In genomic region chr6:3346476-3346875, GRCh38 we compare ENCODE assay signal across 22 cellular contexts.
A peak's percentile ranks its signal among the peaks of the same experiment; 100 is the strongest.
DNase-seq lines count a peak whose midpoint lies in the region; ATAC-seq and TF ChIP-seq lines count a peak whose summit lies in the region.
"Had no signal": no experiment of that assay in that cellular context is flagged by ENCODE, and none has a peak within 500 bp of the region (broad histone marks: within the 10 kb centered on the region; RNA-seq: fewer than 3 reads in every experiment).

No MANE protein-coding gene starts in this region.

- H3K27me3 ChIP-seq in body of pancreas, result no peaks in the 10 kb centered on the region
- H3K27me3 ChIP-seq in sigmoid colon, result no peaks in the 10 kb centered on the region

- H3K4me3 ChIP-seq in body of pancreas (no peak overlapping the region), sigmoid colon (no peak overlapping the region)
- H3K4me3 ChIP-seq: PC-9 had no signal

- intact Hi-C loops in Right ventricle myocardium superior (cut with DNase I), result no loop called here
- intact Hi-C loops in left cardiac atrium (cut with DNase I), result no loop called here
- intact Hi-C loops in body of pancreas (cut with DNase I), result no loop called here
- intact Hi-C loops in sigmoid colon (cut with DNase I), result no loop called here

- TF ChIP-seq POLR2A in body of pancreas (IDR thresholded peaks at IDR 0.05) (no peak), sigmoid colon (IDR thresholded peaks at IDR 0.05) (no peak)

- H3K4me1 ChIP-seq in body of pancreas (peaks cover 44% of the 10 kb centered on the region), sigmoid colon (peaks cover 0 to 30% (median 12%) of the 10 kb centered on the region in 4 donors)

- no peak for TF ChIP-seq CTCF in body of pancreas (IDR thresholded peaks at IDR 0.05)
- no peak for TF ChIP-seq CTCF in sigmoid colon (IDR thresholded peaks at IDR 0.05)

- no peak for TF ChIP-seq EP300 in sigmoid colon (IDR thresholded peaks at IDR 0.05)

- peak overlapping the region; percentile 30 to 58 (median 41) for H3K27ac ChIP-seq in body of pancreas
- H3K27ac ChIP-seq in sigmoid colon, result no peak overlapping the region
- H3K27ac ChIP-seq: 22Rv1, PC-9 had no signal

- no peak for DNase-seq in Right ventricle myocardium superior
- no peak for DNase-seq in left cardiac atrium
- no peak for DNase-seq in body of pancreas
- DNase-seq in myocyte (ENCODE audit: low read depth), result peak; percentile 59
- peak; percentile 43 for DNase-seq in sigmoid colon
- DNase-seq: ACHN; C1 segment of cervical spinal cord; Calu3; CD8-positive, alpha-beta memory T cell; DMS153; KG1; NCI-H1092; NCI-H1436 treated with DMSO at 0.1 percent for 48 hours; NCI-H1930; NCI-H510A treated with DMSO at 0.1 percent for 48 hours; NCI-H748 treated with DMSO at 0.1 percent for 48 hours; PC-9 had no signal

- ATAC-seq in Right ventricle myocardium superior (ENCODE audit: poor library complexity), result peak; percentile 15
- ATAC-seq in left cardiac atrium, result no peak
- peak; percentile 36 for ATAC-seq in body of pancreas
- ATAC-seq in HG02981 (IDR thresholded peaks at IDR 0.05; ENCODE audit: unreplicated experiment), result no peak
- ATAC-seq in HG03097 (IDR thresholded peaks at IDR 0.05; ENCODE audit: low FRiP score, unreplicated experiment), result no peak
- no peak for ATAC-seq in GM21423 (IDR thresholded peaks at IDR 0.05; ENCODE audit: unreplicated experiment)
- ATAC-seq: SK-N-SH treated with all-trans-retinoic acid at 6 μM for 48 hours had no signal

- H3K36me3 ChIP-seq in body of pancreas (replicated peaks in 1 of 2; ENCODE audit: insufficient read depth in 1 of 2, low read depth in 2 of 2) (no peaks in the 10 kb centered on the region), sigmoid colon (no peaks in the 10 kb centered on the region)

- WGBS in body of pancreas, 2 donors, result 82 to 90% methylated on average over 2 of the region's 2 CpGs
- WGBS in sigmoid colon, 2 donors, result 95 to 96% methylated on average over 2 of the region's 2 CpGs

- no peaks in the 10 kb centered on the region for H3K9me3 ChIP-seq in body of pancreas
- no peaks in the 10 kb centered on the region for H3K9me3 ChIP-seq in sigmoid colon

Comparison
In these comparisons a context has a peak if more than half of its experiments do, and no peak if none do; other contexts are left out.
1. ATAC-seq: peak in Right ventricle myocardium superior (single experiment) and body of pancreas (single experiment); none in left cardiac atrium (0 of 2), HG02981 (single experiment), HG03097 (single experiment) and GM21423 (single experiment).
2. DNase-seq: peak in myocyte (single experiment) and sigmoid colon (single experiment); none in Right ventricle myocardium superior (single experiment), left cardiac atrium (single experiment) and body of pancreas (0 of 4).
3. H3K27ac ChIP-seq: peak in body of pancreas (4 of 4); none in sigmoid colon (0 of 4).